ENCODE assay signal across 26 cellular contexts in genomic region chr7:12158334-12159060, GRCh38. TPM values are rescaled to one million over a fixed set of nuclear protein-coding genes. Genes with fewer than 3 reads are reported as not detected.
A peak's percentile ranks its signal among the peaks of the same experiment; 100 is the strongest.
DNase-seq lines count a peak whose midpoint lies in the region; TF ChIP-seq lines count a peak whose summit lies in the region.
"Had no signal": no experiment of that assay in that cellular context is flagged by ENCODE, and none has a peak within 500 bp of the region (broad histone marks: within the 10 kb centered on the region; RNA-seq: fewer than 3 reads in every experiment).

No MANE protein-coding gene starts in this region.

- no peak overlapping the region for H2AK5ac ChIP-seq in mesenchymal stem cell (ENCODE audit: low read length, severe bottlenecking)

- no peak overlapping the region for H3K9ac ChIP-seq in mesenchymal stem cell (ENCODE audit: low read length)

- H3K4me1 ChIP-seq in mesenchymal stem cell (ENCODE audit: control insufficient read depth, insufficient read depth, low read depth, low read length) (no peaks in the 10 kb centered on the region), prostate gland (replicated peaks) (no peaks in the 10 kb centered on the region)
- H3K4me1 ChIP-seq: vagina had no signal

- H2BK5ac ChIP-seq in mesenchymal stem cell (ENCODE audit: low read depth, low read length, poor library complexity, severe bottlenecking): no peak overlapping the region

- no peak overlapping the region for H3K18ac ChIP-seq in mesenchymal stem cell (ENCODE audit: low read depth in 1 of 2, low read length in 2 of 2)

- no peak overlapping the region for H2BK15ac ChIP-seq in mesenchymal stem cell (ENCODE audit: low read depth, poor library complexity, severe bottlenecking)

- intact Hi-C loops in prostate gland (cut with DNase I): no loop called here

- H2AFZ ChIP-seq in mesenchymal stem cell (ENCODE audit: low read depth, low read length): no peak overlapping the region

- H3K9me3 ChIP-seq in mesenchymal stem cell (ENCODE audit: control insufficient read depth, low read length) (no peaks in the 10 kb centered on the region), prostate gland (no peaks in the 10 kb centered on the region)
- H3K9me3 ChIP-seq: MG63, neutrophil, thoracic aorta, vagina had no signal

- H4K8ac ChIP-seq in mesenchymal stem cell (ENCODE audit: low read length): no peak overlapping the region

- H3K27me3 ChIP-seq in brain microvascular endothelial cell (replicated peaks): no peaks in the 10 kb centered on the region
- no peaks in the 10 kb centered on the region for H3K27me3 ChIP-seq in mesenchymal stem cell (ENCODE audit: control insufficient read depth in 1 of 2, insufficient read depth in 1 of 2, low read length in 2 of 2)
- no peaks in the 10 kb centered on the region for H3K27me3 ChIP-seq in prostate gland (replicated peaks; ENCODE audit: insufficient read depth)
- H3K27me3 ChIP-seq: MG63, neutrophil, vagina had no signal

- no CpG with 5 or more reads among the region's 6 CpGs for WGBS in mesenchymal stem cell
- WGBS in prostate gland: 52% methylated on average over 6 of the region's 6 CpGs

- no peaks in the 10 kb centered on the region for H3K79me1 ChIP-seq in mesenchymal stem cell (replicated peaks; ENCODE audit: low read length, poor library complexity, severe bottlenecking)

- no peak for TF ChIP-seq POLR2A in prostate gland (IDR thresholded peaks at IDR 0.05)

- no peak overlapping the region for H3K4me3 ChIP-seq in brain microvascular endothelial cell (ENCODE audit: low read depth, low read length)
- no peak overlapping the region for H3K4me3 ChIP-seq in mesenchymal stem cell (ENCODE audit: insufficient read depth in 1 of 2, low read depth in 1 of 2, low read length in 2 of 2)
- no peak overlapping the region for H3K4me3 ChIP-seq in prostate gland
- H3K4me3 ChIP-seq: GM12878, MG63, thoracic aorta, vagina had no signal

- TF ChIP-seq CTCF in brain microvascular endothelial cell (IDR thresholded peaks at IDR 0.05; ENCODE audit: low read depth, low read length, missing control alignments) (no peak), prostate gland (IDR thresholded peaks at IDR 0.05) (no peak)

- no peak overlapping the region for H2BK120ac ChIP-seq in mesenchymal stem cell (ENCODE audit: low read depth, low read length)

- in situ Hi-C loops in brain microvascular endothelial cell (cut with HindIII; ENCODE audit: low pct_ligation_motif_present, low sequenced_read_pairs): no loop called here

- H3K36me3 ChIP-seq in brain microvascular endothelial cell (replicated peaks) (no peaks in the 10 kb centered on the region), mesenchymal stem cell (ENCODE audit: control insufficient read depth in 1 of 2, insufficient read depth in 2 of 2, low read depth in 1 of 2, low read length in 2 of 2) (no peaks in the 10 kb centered on the region), prostate gland (no peaks in the 10 kb centered on the region)
- H3K36me3 ChIP-seq: MG63, neutrophil, thoracic aorta, vagina had no signal

- H3K4ac ChIP-seq in mesenchymal stem cell (ENCODE audit: low read depth in 1 of 2, low read length in 2 of 2): no peak overlapping the region

- no peak overlapping the region for H3K14ac ChIP-seq in mesenchymal stem cell (ENCODE audit: low read length in 2 of 2)

- no peak overlapping the region for H3K23ac ChIP-seq in mesenchymal stem cell (ENCODE audit: low read length in 2 of 2)

- DNase-seq in EL: peak; percentile 11
- DNase-seq in M059J (ENCODE audit: low read depth): peak; percentile 41
- peak; percentile 15 for DNase-seq in brain microvascular endothelial cell
- peak; percentile 35 for DNase-seq in mesenchymal stem cell
- DNase-seq in prostate gland (ENCODE audit: low spot score): no peak
- no peak for DNase-seq in NCI-H146 treated with DMSO at 0.1 percent for 48 hours (lab: John Stamatoyannopoulos, UW; ENCODE audit: unreplicated experiment)
- DNase-seq in T-helper 2 cell: no peak
- DNase-seq: activated CD8-positive, alpha-beta T cell treated with anti-CD3 and anti-CD28 coated beads, Interleukin-2, amount 10 ng/mL, durations not matched to agents 7 days and 5 days; activated T-cell treated with anti-CD3 and anti-CD28 coated beads, Interleukin-2, amount 50 U/mL, for 1 hour; AML-193; CD8-positive, alpha-beta memory T cell; DMS53; effector CD4-positive, alpha-beta T cell; erythroblast; left cardiac atrium; MG63; NCI-H146; NCI-H2171; NCI-H526 treated with DMSO at 0.1 percent for 48 hours; stimulated activated CD4-positive, alpha-beta T cell treated with anti-CD3 and anti-CD28 coated beads, Interleukin-2, amount 100 ng/mL, for 48 hours; stimulated activated naive CD4-positive, alpha-beta T cell; SW 1271 had no signal

- H2BK12ac ChIP-seq in mesenchymal stem cell (ENCODE audit: low read length in 2 of 2): no peak overlapping the region

- no peak overlapping the region for H4K91ac ChIP-seq in mesenchymal stem cell (ENCODE audit: low read length)

- H3K27ac ChIP-seq in brain microvascular endothelial cell (no peak overlapping the region), mesenchymal stem cell (ENCODE audit: low read length, poor library complexity, severe bottlenecking) (no peak overlapping the region), prostate gland (no peak overlapping the region)
- H3K27ac ChIP-seq: neutrophil, thoracic aorta, vagina had no signal

- H3K4me2 ChIP-seq in mesenchymal stem cell (ENCODE audit: low read length, poor library complexity, severe bottlenecking): no peak overlapping the region

RNA-seq across cellular contexts. Expression of gene TMEM106B, which starts 52.6 kb away (rescaled TPM):
- 125 and 171 TPM in 2 replicates for total RNA-seq in M059J (2014; rRNA removed; shearing (Covaris generic))
- polyA plus RNA-seq in mesenchymal stem cell (2013, experiment 1 of 2): 37.8 TPM
- 40.9 TPM for polyA plus RNA-seq in mesenchymal stem cell (2013, experiment 2 of 2)
- 10 to 100 TPM; 58.5 to 75.5 TPM for total RNA-seq in prostate gland

Comparison
In these comparisons a context has a peak if more than half of its experiments do, and no peak if none do; other contexts are left out.
1. DNase-seq: peak in EL (single experiment), M059J (single experiment), brain microvascular endothelial cell (single experiment) and mesenchymal stem cell (single experiment); none in prostate gland (single experiment), NCI-H146 treated with DMSO at 0.1 percent for 48 hours (single experiment) and T-helper 2 cell (0 of 5).